1 cellular context compared by ENCODE assay signal in the genomic region with DNA sequence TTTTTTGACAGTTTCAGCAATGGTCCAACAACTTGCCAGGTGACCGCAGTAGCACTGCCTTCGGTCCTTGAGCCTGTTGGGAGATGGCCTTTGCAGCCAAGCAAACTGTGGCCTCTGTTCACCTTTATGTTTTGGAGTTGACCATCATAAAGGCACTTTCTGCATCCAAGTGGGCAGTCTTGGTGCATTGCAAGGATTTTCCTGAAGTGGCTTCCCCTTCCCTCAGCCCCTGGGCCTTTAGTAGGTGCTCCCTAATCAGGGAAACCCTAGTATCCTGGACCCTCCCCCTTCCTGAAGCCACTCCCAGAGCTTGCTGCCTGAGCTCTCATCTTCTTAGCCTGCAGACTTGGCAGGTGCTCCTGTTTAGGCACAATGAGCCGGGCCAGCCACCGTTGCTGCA.
TF ChIP-seq lines count a peak whose summit lies in the region.

No MANE protein-coding gene starts in this region.

TF ChIP-seq in WTC11, 78 proteins besides CTCF, POLR2A, EP300 and RAD21 (continued from another document):
- TF ChIP-seq ATF1 (CRISPR knock-in tag; IDR thresholded peaks at IDR 0.05), result no peak
- TF ChIP-seq, protein P1, sequence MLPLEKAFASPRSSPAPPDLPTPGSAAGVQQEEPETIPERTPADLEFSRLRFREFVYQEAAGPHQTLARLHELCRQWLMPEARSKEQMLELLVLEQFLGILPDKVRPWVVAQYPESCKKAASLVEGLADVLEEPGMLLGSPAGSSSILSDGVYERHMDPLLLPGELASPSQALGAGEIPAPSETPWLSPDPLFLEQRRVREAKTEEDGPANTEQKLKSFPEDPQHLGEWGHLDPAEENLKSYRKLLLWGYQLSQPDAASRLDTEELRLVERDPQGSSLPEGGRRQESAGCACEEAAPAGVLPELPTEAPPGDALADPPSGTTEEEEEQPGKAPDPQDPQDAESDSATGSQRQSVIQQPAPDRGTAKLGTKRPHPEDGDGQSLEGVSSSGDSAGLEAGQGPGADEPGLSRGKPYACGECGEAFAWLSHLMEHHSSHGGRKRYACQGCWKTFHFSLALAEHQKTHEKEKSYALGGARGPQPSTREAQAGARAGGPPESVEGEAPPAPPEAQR (CRISPR knock-in tag; IDR thresholded peaks at IDR 0.05), result no peak
